In genomic region chr17:45282683-45283644, GRCh38 we compare ENCODE assay signal across 10 cellular contexts. TPM values are rescaled to one million over a fixed set of nuclear protein-coding genes. Genes with fewer than 3 reads are reported as not detected.
DNase-seq lines count a peak whose midpoint lies in the region; ATAC-seq and TF ChIP-seq lines count a peak whose summit lies in the region.
"Had no signal": no experiment of that assay in that cellular context is flagged by ENCODE, and none has a peak within 500 bp of the region (broad histone marks: within the 10 kb centered on the region; RNA-seq: fewer than 3 reads in every experiment).

No MANE protein-coding gene starts in this region.

- H3K4ac ChIP-seq in neuronal stem cell (ENCODE audit: low read length): no peak overlapping the region

- H3K79me1 ChIP-seq in neuronal stem cell (ENCODE audit: low read depth, low read length): no peaks in the 10 kb centered on the region

- CTCF ChIA-PET in CD8-positive, alpha-beta memory T cell (lab: Charles Lee): interaction anchor here (0.9 to 3.2 kb wide), 9 partner anchors 9 to 108 kb away, joined by 3 to 18 read pairs (median 4); partner anchors contain the start of gene MAP3K14
- CTCF ChIA-PET in A673 (lab: Charles Lee): no interaction called here

- no peak overlapping the region for H2AFZ ChIP-seq in neuronal stem cell (ENCODE audit: low read length)
- H2AFZ ChIP-seq: neural progenitor cell had no signal

- peak overlapping the region; percentile 16 for H3K23ac ChIP-seq in neuronal stem cell (ENCODE audit: low read depth, low read length, poor library complexity)

- POLR2A ChIA-PET in CD8-positive, alpha-beta memory T cell (lab: Charles Lee): interaction anchor here (1.0 kb wide), 1 partner anchor 39 kb away, joined by 3 read pairs; no protein-coding TSS in a partner anchor
- POLR2A ChIA-PET in A673 (lab: Charles Lee; ENCODE audit: low non-redundant PET): no interaction called here

- no peak overlapping the region for H2BK120ac ChIP-seq in neuronal stem cell (ENCODE audit: low read depth, low read length)

- no peak overlapping the region for H3K14ac ChIP-seq in neuronal stem cell (ENCODE audit: low read length)

- H3K4me2 ChIP-seq in neuronal stem cell (ENCODE audit: insufficient read depth, low read length, poor library complexity, severe bottlenecking): no peak overlapping the region
- H3K4me2 ChIP-seq: neural progenitor cell had no signal

- H2BK12ac ChIP-seq in neuronal stem cell (ENCODE audit: low read length): no peak overlapping the region

- H2BK15ac ChIP-seq in neuronal stem cell (ENCODE audit: low read length): no peak overlapping the region

- TF ChIP-seq CTCF in A673 (conservative IDR thresholded peaks at IDR 0.05; ENCODE audit: low read depth, low read length): no peak

- no peak overlapping the region for H3K18ac ChIP-seq in neuronal stem cell (ENCODE audit: low read length)

- no peak overlapping the region for H2BK5ac ChIP-seq in neuronal stem cell (ENCODE audit: low read length)

- no TSS peak for BruUV-seq in A673 (replicated peaks; lab: Mats Ljungman, UMichigan)

- H3K27ac ChIP-seq in CD8-positive, alpha-beta memory T cell (ENCODE audit: low read depth, low read length): no peak overlapping the region
- H3K27ac ChIP-seq in neuronal stem cell (replicated peaks; ENCODE audit: low read length) (no peak overlapping the region), A673 (ENCODE audit: low read depth, low read length, poor library complexity, severe bottlenecking) (no peak overlapping the region)
- H3K27ac ChIP-seq: neural progenitor cell had no signal

- peaks cover 6 to 13% (median 6%) of the 10 kb centered on the region in 3 donors for H3K4me1 Mint-ChIP-seq in CD8-positive, alpha-beta memory T cell
- H3K4me1 Mint-ChIP-seq in effector memory CD8-positive, alpha-beta T cell (ENCODE audit: low read depth in 2 of 2): peaks cover 4 to 10% of the 10 kb centered on the region in 2 donors

- WGBS in neuronal stem cell (ENCODE audit: extremely low coverage in 2 of 2, insufficient read length in 2 of 2, insufficient replicate concordance in 1 of 2), 2 donors: no CpG with 5 or more reads among the region's 21 CpGs

- H3K36me3 Mint-ChIP-seq in CD8-positive, alpha-beta memory T cell: peaks cover 3 to 74% (median 10%) of the 10 kb centered on the region in 3 donors
- peaks cover 77% of the 10 kb centered on the region for H3K36me3 Mint-ChIP-seq in effector memory CD8-positive, alpha-beta T cell (ENCODE audit: insufficient read depth)

- intact Hi-C loops in A673 (cut with micrococcal nuclease; ENCODE audit: unreplicated experiment): no loop called here

- H3K4me3 ChIP-seq in CD8-positive, alpha-beta memory T cell (ENCODE audit: low read length): no peak overlapping the region
- H3K4me3 ChIP-seq in neuronal stem cell (ENCODE audit: low read length in 2 of 2) (no peak overlapping the region), A673 (ENCODE audit: low read depth, low read length, poor library complexity, severe bottlenecking) (no peak overlapping the region)
- H3K4me3 ChIP-seq: neural progenitor cell had no signal

- H3K9me3 ChIP-seq in CD8-positive, alpha-beta memory T cell (ENCODE audit: low read length): no peaks in the 10 kb centered on the region
- no peaks in the 10 kb centered on the region for H3K9me3 ChIP-seq in neuronal stem cell (replicated peaks in 1 of 2; ENCODE audit: control insufficient read depth in 2 of 2, insufficient read depth in 1 of 2, low read depth in 1 of 2, low read length in 2 of 2)
- no peaks in the 10 kb centered on the region for H3K9me3 ChIP-seq in A673 (ENCODE audit: low read depth, low read length, poor library complexity, severe bottlenecking)

- no peak overlapping the region for H2AK5ac ChIP-seq in neuronal stem cell (ENCODE audit: low read depth, low read length)

- H4K91ac ChIP-seq in neuronal stem cell (ENCODE audit: low read depth, low read length, poor library complexity): no peak overlapping the region

- ATAC-seq in effector memory CD8-positive, alpha-beta T cell (replicated peaks): peak; percentile 47
- ATAC-seq in HG02623 (IDR thresholded peaks at IDR 0.05; ENCODE audit: unreplicated experiment): no peak

- peaks cover 36% of the 10 kb centered on the region for H3K36me3 ChIP-seq in CD8-positive, alpha-beta memory T cell (ENCODE audit: insufficient read depth, low read length)
- H3K36me3 ChIP-seq in neuronal stem cell (replicated peaks in 1 of 2; ENCODE audit: control insufficient read depth in 2 of 2, insufficient read depth in 2 of 2, low read length in 2 of 2): peaks cover 24 to 71% of the 10 kb centered on the region in 2 donors
- H3K36me3 ChIP-seq in A673 (ENCODE audit: insufficient read depth, low read length, poor library complexity, severe bottlenecking): no peaks in the 10 kb centered on the region
- H3K36me3 ChIP-seq: neural progenitor cell had no signal

- H3K27me3 Mint-ChIP-seq in CD8-positive, alpha-beta memory T cell: no peaks in the 10 kb centered on the region
- H3K27me3 Mint-ChIP-seq in effector memory CD8-positive, alpha-beta T cell: no peaks in the 10 kb centered on the region
- H3K27me3 Mint-ChIP-seq: stimulated activated naive CD8-positive, alpha-beta T cell treated with anti-CD3 and anti-CD28 coated beads, Interleukin-15, Interleukin-2, amounts not matched to agents 100 ng/mL and 50 ng/mL, for 24 hours had no signal

- no peak overlapping the region for H4K8ac ChIP-seq in neuronal stem cell (ENCODE audit: low read depth, low read length)

- no peaks in the 10 kb centered on the region for H3K4me1 ChIP-seq in CD8-positive, alpha-beta memory T cell (ENCODE audit: insufficient read depth, low read length)
- H3K4me1 ChIP-seq in neuronal stem cell (ENCODE audit: control insufficient read depth in 2 of 2, insufficient read depth in 1 of 2, low read depth in 1 of 2, low read length in 2 of 2) (no peaks in the 10 kb centered on the region), A673 (ENCODE audit: insufficient read depth, low read length, poor library complexity, severe bottlenecking) (no peaks in the 10 kb centered on the region)
- H3K4me1 ChIP-seq: neural progenitor cell had no signal

- DNase-seq in CD8-positive, alpha-beta memory T cell: peak in 1 of 5 donors; percentile 11
- peak; percentile 88 for DNase-seq in NCI-H2196 treated with DMSO at 0.1 percent for 48 hours (lab: John Stamatoyannopoulos, UW; ENCODE audit: unreplicated experiment)
- no peak for DNase-seq in effector memory CD8-positive, alpha-beta T cell
- DNase-seq in neuronal stem cell (ENCODE audit: low spot score): no peak
- DNase-seq in activated CD4-positive, alpha-beta T cell treated with anti-CD3 and anti-CD28 coated beads, Interleukin-2, amount 50 U/mL, for 1 hour: no peak
- no peak for DNase-seq in A673 (ENCODE audit: low spot score)
- DNase-seq in NOMO-1 treated with dmso at 0.1 percent for 144 hours (lab: John Stamatoyannopoulos, UW; ENCODE audit: unreplicated experiment): no peak

- no peaks in the 10 kb centered on the region for H3K27me3 ChIP-seq in CD8-positive, alpha-beta memory T cell (ENCODE audit: insufficient read depth, low read length, poor library complexity, severe bottlenecking)
- no peaks in the 10 kb centered on the region for H3K27me3 ChIP-seq in neuronal stem cell (ENCODE audit: control insufficient read depth in 3 of 3, insufficient read depth in 3 of 3, low read depth in 1 of 3, low read length in 3 of 3)
- no peaks in the 10 kb centered on the region for H3K27me3 ChIP-seq in A673 (replicated peaks; ENCODE audit: insufficient read depth, low read depth, low read length, poor library complexity)
- H3K27me3 ChIP-seq: neural progenitor cell had no signal

- H3K4me3 Mint-ChIP-seq in CD8-positive, alpha-beta memory T cell: no peak overlapping the region
- H3K4me3 Mint-ChIP-seq in effector memory CD8-positive, alpha-beta T cell: peak overlapping the region in 1 of 2 donors; percentile 40
- H3K4me3 Mint-ChIP-seq: neural progenitor cell; stimulated activated naive CD8-positive, alpha-beta T cell treated with anti-CD3 and anti-CD28 coated beads, Interleukin-15, Interleukin-2, amounts not matched to agents 100 ng/mL and 50 ng/mL, for 24 hours had no signal

- no peak overlapping the region for H3K9ac ChIP-seq in neuronal stem cell (ENCODE audit: low read depth, low read length, poor library complexity)
- H3K9ac ChIP-seq: neural progenitor cell had no signal

- peak overlapping the region in 5 of 8 donors; percentile 19 to 91 (median 33) for H3K27ac Mint-ChIP-seq in CD8-positive, alpha-beta memory T cell
- H3K27ac Mint-ChIP-seq in effector memory CD8-positive, alpha-beta T cell: peak overlapping the region; percentile 76 to 84
- H3K27ac Mint-ChIP-seq: neural progenitor cell had no signal

- no peaks in the 10 kb centered on the region for H3K9me3 Mint-ChIP-seq in CD8-positive, alpha-beta memory T cell
- H3K9me3 Mint-ChIP-seq in effector memory CD8-positive, alpha-beta T cell: no peaks in the 10 kb centered on the region
- H3K9me3 Mint-ChIP-seq: neural progenitor cell; stimulated activated naive CD8-positive, alpha-beta T cell treated with anti-CD3 and anti-CD28 coated beads, Interleukin-15, Interleukin-2, amounts not matched to agents 100 ng/mL and 50 ng/mL, for 24 hours had no signal

RNA-seq across cellular contexts. Expression of gene SPATA32, which starts 21.1 kb away (rescaled TPM):
- under 1 TPM in 1 of 2 experiments, not detected in 1; 0.15 TPM for total RNA-seq in CD8-positive, alpha-beta memory T cell
- 0.33 TPM for polyA plus RNA-seq in CD8-positive, alpha-beta memory T cell
- 0.04 TPM for polyA plus RNA-seq in neuronal stem cell (2013, experiment 1 of 2)
- polyA plus RNA-seq in neuronal stem cell (2013, experiment 2 of 2): 0.01 TPM
- total RNA-seq in A673 (2021): 0.22 TPM in 1 of 2 replicates, not detected in the other

RNA-seq across cellular contexts. Expression of gene MAP3K14, which starts 33.9 kb away (rescaled TPM):
- total RNA-seq in CD8-positive, alpha-beta memory T cell: 10 to 100 TPM; 60.2 to 62.4 TPM
- 9.0 TPM for polyA plus RNA-seq in CD8-positive, alpha-beta memory T cell
- 3.2 TPM for polyA plus RNA-seq in neuronal stem cell (2013, experiment 1 of 2)
- polyA plus RNA-seq in neuronal stem cell (2013, experiment 2 of 2): 3.2 TPM
- 3.0 and 5.5 TPM in 2 replicates for total RNA-seq in A673 (2021)
